ENCODE assay signal across 28 cellular contexts in the genomic region with DNA sequence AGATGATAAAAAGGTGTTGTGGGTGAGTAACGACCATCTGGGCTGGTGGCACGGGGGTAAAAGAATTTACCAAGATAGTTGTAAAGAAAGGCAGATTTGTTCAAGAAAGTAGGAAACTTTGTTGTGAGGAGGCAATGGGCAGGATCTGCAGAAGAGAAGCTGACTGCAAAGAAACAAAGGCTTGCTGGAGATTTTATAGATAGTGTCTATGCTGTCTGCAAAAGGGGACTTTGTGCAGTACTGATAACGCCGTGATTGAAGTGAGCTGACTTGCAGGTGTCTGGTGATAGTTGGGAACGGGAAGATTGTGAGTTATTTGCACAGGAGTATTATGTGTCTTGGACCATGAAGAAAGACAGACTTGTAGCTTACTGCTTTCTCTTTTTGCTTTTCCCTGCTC. TPM values are rescaled to one million over a fixed set of nuclear protein-coding genes. Genes with fewer than 3 reads are reported as not detected.
"Had no signal": no experiment of that assay in that cellular context is flagged by ENCODE, and none has a peak within 500 bp of the region (broad histone marks: within the 10 kb centered on the region; RNA-seq: fewer than 3 reads in every experiment).

No MANE protein-coding gene starts in this region.

- H3K9me3 ChIP-seq: adrenal gland, ascending aorta, upper lobe of right lung had no signal

- H3K4me3 ChIP-seq: adrenal gland, ascending aorta, smooth muscle cell, upper lobe of right lung had no signal

- H3K4me1 Mint-ChIP-seq: immature natural killer cell; stimulated activated memory B cell treated with anti-CD40 and anti-IgM and Interleukin-4, amounts not matched to agents 10 μg/mL and 1 μg/mL and 100 μg/mL, for 72 hours had no signal

- H3K36me3 Mint-ChIP-seq: activated naive CD4-positive, alpha-beta T cell treated with anti-CD3 and anti-CD28 coated beads, Interleukin-2, amount 50 U/mL, for 72 hours; immature natural killer cell; stimulated activated memory B cell treated with anti-CD40 and anti-IgM and Interleukin-4, amounts not matched to agents 10 μg/mL and 1 μg/mL and 100 μg/mL, for 72 hours had no signal

- ATAC-seq: activated CD8-positive, alpha-beta T cell treated with anti-CD3 and anti-CD28 coated beads, Interleukin-2, amount 10 ng/mL, durations not matched to agents 7 days and 5 days; activated naive CD4-positive, alpha-beta T cell treated with anti-CD3 and anti-CD28 coated beads, Interleukin-2, amount 50 U/mL, for 72 hours; left ventricle myocardium superior; sciatic nerve; stimulated activated memory B cell treated with anti-CD40 and anti-IgM and Interleukin-4, amounts not matched to agents 10 μg/mL and 1 μg/mL and 100 μg/mL, for 72 hours; upper lobe of right lung had no signal

- H3K9me3 Mint-ChIP-seq: activated naive CD4-positive, alpha-beta T cell treated with anti-CD3 and anti-CD28 coated beads, Interleukin-2, amount 50 U/mL, for 72 hours; activated T-helper 1 cell treated with anti-CD3 and anti-CD28 coated beads, Interleukin-12 subunit alpha, Interleukin-12 subunit beta, Interleukin-2, Interleukin-4 antibody, amounts not matched to agents 30 ng/mL and 10 ng/mL and 1 ng/mL, durations not matched to agents 14 hours and 24 hours and 36 hours; immature natural killer cell; nephron progenitor cell; stimulated activated memory B cell treated with anti-CD40 and anti-IgM and Interleukin-4, amounts not matched to agents 10 μg/mL and 1 μg/mL and 100 μg/mL, for 72 hours had no signal

- DNase-seq: activated CD4-positive, alpha-beta T cell treated with anti-CD3 and anti-CD28 coated beads for 1 hour; activated CD4-positive, alpha-beta T cell treated with anti-CD3 and anti-CD28 coated beads, Interleukin-2, amount 50 U/mL, for 1 hour; activated CD8-positive, alpha-beta T cell treated with anti-CD3 and anti-CD28 coated beads, Interleukin-2, amount 10 ng/mL, durations not matched to agents 7 days and 5 days; activated gamma-delta T cell; adrenal gland; brain microvascular endothelial cell; caudate nucleus; dermis blood vessel endothelial cell; effector memory CD4-positive, alpha-beta T cell; immature natural killer cell; kidney glomerular epithelial cell; left ventricle myocardium superior; nephron progenitor cell; occipital lobe; posterior cingulate gyrus; stimulated activated CD4-positive, alpha-beta T cell treated with anti-CD3 and anti-CD28 coated beads, Interleukin-15, amount 100 ng/mL, for 24 hours; upper lobe of right lung; WERI-Rb-1 had no signal

- H3K4me2 ChIP-seq: smooth muscle cell had no signal

- H3K36me3 ChIP-seq: adrenal gland, ascending aorta, brain microvascular endothelial cell, upper lobe of right lung, WERI-Rb-1 had no signal

- H3K4me1 ChIP-seq: adrenal gland, ascending aorta, foreskin keratinocyte, upper lobe of right lung had no signal

- H3K27me3 ChIP-seq: adrenal gland, ascending aorta, upper lobe of right lung had no signal

- H3K27ac Mint-ChIP-seq: activated CD8-positive, alpha-beta T cell treated with anti-CD3 and anti-CD28 coated beads, Interleukin-2, amount 10 ng/mL, durations not matched to agents 7 days and 5 days; activated naive CD4-positive, alpha-beta T cell treated with anti-CD3 and anti-CD28 coated beads, Interleukin-2, amount 50 U/mL, for 72 hours; activated T-helper 1 cell treated with anti-CD3 and anti-CD28 coated beads, Interleukin-12 subunit alpha, Interleukin-12 subunit beta, Interleukin-2, Interleukin-4 antibody, amounts not matched to agents 30 ng/mL and 10 ng/mL and 1 ng/mL, durations not matched to agents 14 hours and 24 hours and 36 hours; immature natural killer cell; stimulated activated memory B cell treated with anti-CD40 and anti-IgM and Interleukin-4, amounts not matched to agents 10 μg/mL and 1 μg/mL and 100 μg/mL, for 72 hours had no signal

- H3K4me3 Mint-ChIP-seq: activated CD8-positive, alpha-beta T cell treated with anti-CD3 and anti-CD28 coated beads, Interleukin-2, amount 10 ng/mL, durations not matched to agents 7 days and 5 days; activated T-helper 1 cell treated with anti-CD3 and anti-CD28 coated beads, Interleukin-12 subunit alpha, Interleukin-12 subunit beta, Interleukin-2, Interleukin-4 antibody, amounts not matched to agents 30 ng/mL and 10 ng/mL and 1 ng/mL, durations not matched to agents 14 hours and 24 hours and 36 hours; immature natural killer cell; nephron progenitor cell; stimulated activated memory B cell treated with anti-CD40 and anti-IgM and Interleukin-4, amounts not matched to agents 10 μg/mL and 1 μg/mL and 100 μg/mL, for 72 hours had no signal

- H3K27ac ChIP-seq: ascending aorta, brain microvascular endothelial cell, foreskin keratinocyte, upper lobe of right lung, WERI-Rb-1 had no signal

RNA-seq across cellular contexts. Expression of a gene that starts 36.8 kb away (rescaled TPM):
- total RNA-seq: activated CD8-positive, alpha-beta T cell treated with anti-CD3 and anti-CD28 coated beads, Interleukin-2, amount 10 ng/mL, durations not matched to agents 7 days and 5 days; activated naive CD4-positive, alpha-beta T cell treated with anti-CD3 and anti-CD28 coated beads, Interleukin-2, amount 50 U/mL, for 72 hours; activated T-helper 1 cell treated with anti-CD3 and anti-CD28 coated beads, Interleukin-12 subunit alpha, Interleukin-12 subunit beta, Interleukin-2, Interleukin-4 antibody, amounts not matched to agents 30 ng/mL and 10 ng/mL and 1 ng/mL, durations not matched to agents 14 hours and 24 hours and 36 hours; ascending aorta; dermis blood vessel endothelial cell; foreskin keratinocyte; left ventricle myocardium superior; mammary epithelial cell; occipital lobe; sciatic nerve; smooth muscle cell; T-helper 2 cell treated with Interferon-gamma antibody and Interleukin-4, amounts not matched to agents 100 ng/mL and 5 ng/mL, for 36 hours; temporal lobe; upper lobe of right lung had no signal
- polyA plus RNA-seq: foreskin keratinocyte, immature natural killer cell, mammary epithelial cell, smooth muscle cell had no signal
